ENCODE assay signal across 18 cellular contexts in genomic region chr2:36698978-36699377, GRCh38. TPM values are rescaled to one million over a fixed set of nuclear protein-coding genes. Genes with fewer than 3 reads are reported as not detected.
DNase-seq lines count a peak whose midpoint lies in the region; ATAC-seq and TF ChIP-seq lines count a peak whose summit lies in the region.
"Had no signal": no experiment of that assay in that cellular context is flagged by ENCODE, and none has a peak within 500 bp of the region (broad histone marks: within the 10 kb centered on the region; RNA-seq: fewer than 3 reads in every experiment).

No MANE protein-coding gene starts in this region.

- H3K4me3 ChIP-seq in fibroblast of mammary gland (ENCODE audit: control insufficient read depth, low read depth, low read length): no peak overlapping the region
- no peak overlapping the region for H3K4me3 ChIP-seq in naive thymus-derived CD4-positive, alpha-beta T cell (ENCODE audit: low read length)

- H3K9me3 Mint-ChIP-seq in naive thymus-derived CD4-positive, alpha-beta T cell: peaks cover 0 to 3% (median 0%) of the 10 kb centered on the region in 11 donors
- H3K9me3 Mint-ChIP-seq: HFFc6 had no signal

- intact Hi-C loops in naive thymus-derived CD4-positive, alpha-beta T cell (cut with micrococcal nuclease): loop anchor here in 1 of 2 donors (1.0 kb wide), 1 partner anchor 39 kb away; no protein-coding TSS in a partner anchor

- TF ChIP-seq CTCF in fibroblast of mammary gland (conservative IDR thresholded peaks at IDR 0.05; ENCODE audit: control insufficient read depth, insufficient read depth, low read depth, low read length): no peak

- no peaks in the 10 kb centered on the region for H3K27me3 ChIP-seq in naive thymus-derived CD4-positive, alpha-beta T cell (ENCODE audit: control insufficient read depth in 2 of 2, insufficient read depth in 2 of 2, low read length in 2 of 2)

- H3K4me1 ChIP-seq in naive thymus-derived CD4-positive, alpha-beta T cell (ENCODE audit: control insufficient read depth in 2 of 2, insufficient read depth in 2 of 2, low read length in 2 of 2): no peaks in the 10 kb centered on the region

- no peak overlapping the region for H3K4me3 Mint-ChIP-seq in naive thymus-derived CD4-positive, alpha-beta T cell
- H3K4me3 Mint-ChIP-seq: activated CD8-positive, alpha-beta T cell treated with anti-CD3 and anti-CD28 coated beads, Interleukin-2, amount 10 ng/mL, durations not matched to agents 7 days and 5 days had no signal

- ATAC-seq in naive thymus-derived CD4-positive, alpha-beta T cell: peak; percentile 67
- ATAC-seq in GM21367 (IDR thresholded peaks at IDR 0.05; ENCODE audit: unreplicated experiment): no peak
- ATAC-seq in GM19395 (IDR thresholded peaks at IDR 0.05; ENCODE audit: unreplicated experiment): no peak
- ATAC-seq: activated CD8-positive, alpha-beta T cell treated with anti-CD3 and anti-CD28 coated beads, Interleukin-2, amount 10 ng/mL, durations not matched to agents 7 days and 5 days; SK-N-SH treated with all-trans-retinoic acid at 6 μM for 48 hours had no signal

- CTCF ChIA-PET in naive thymus-derived CD4-positive, alpha-beta T cell (lab: Charles Lee): no interaction called here

- DNase-seq in GF-D8 (lab: John Stamatoyannopoulos, UW) (peak; percentile 62), OCI-M1 (lab: John Stamatoyannopoulos, UW) (peak; percentile 19), fibroblast of mammary gland (ENCODE audit: low read depth) (peak; percentile 59), NCI-H1417 (lab: John Stamatoyannopoulos, UW) (no peak), NCI-H69 (lab: John Stamatoyannopoulos, UW) (no peak)
- no peak for DNase-seq in naive thymus-derived CD4-positive, alpha-beta T cell
- DNase-seq: activated CD8-positive, alpha-beta T cell treated with anti-CD3 and anti-CD28 coated beads, Interleukin-2, amount 10 ng/mL, durations not matched to agents 7 days and 5 days; Caco-2; cerebellar nuclear complex; head of caudate nucleus; HFFc6; NCI-H1436 treated with DMSO at 0.1 percent for 48 hours; NCI-H2227 treated with DMSO at 0.1 percent for 48 hours; stimulated activated naive CD4-positive, alpha-beta T cell had no signal

- H3K36me3 ChIP-seq in naive thymus-derived CD4-positive, alpha-beta T cell (ENCODE audit: control insufficient read depth in 2 of 3, insufficient read depth in 3 of 3, low read length in 3 of 3): no peaks in the 10 kb centered on the region

- H3K36me3 Mint-ChIP-seq in naive thymus-derived CD4-positive, alpha-beta T cell: no peaks in the 10 kb centered on the region

- no peak overlapping the region for H3K27ac Mint-ChIP-seq in naive thymus-derived CD4-positive, alpha-beta T cell
- H3K27ac Mint-ChIP-seq: activated CD8-positive, alpha-beta T cell treated with anti-CD3 and anti-CD28 coated beads, Interleukin-2, amount 10 ng/mL, durations not matched to agents 7 days and 5 days; HFFc6 had no signal

- H3K4me1 Mint-ChIP-seq in naive thymus-derived CD4-positive, alpha-beta T cell: peaks cover 0 to 2% (median 0%) of the 10 kb centered on the region in 7 donors

- POLR2A ChIA-PET in naive thymus-derived CD4-positive, alpha-beta T cell (lab: Charles Lee): no interaction called here

- H3K27me3 Mint-ChIP-seq in naive thymus-derived CD4-positive, alpha-beta T cell: peaks cover 0 to 11% (median 4%) of the 10 kb centered on the region in 5 donors

- no peaks in the 10 kb centered on the region for H3K9me3 ChIP-seq in naive thymus-derived CD4-positive, alpha-beta T cell (ENCODE audit: control insufficient read depth in 2 of 3, low read length in 3 of 3)
- H3K9me3 ChIP-seq: Caco-2 had no signal

- no peak overlapping the region for H3K27ac ChIP-seq in naive thymus-derived CD4-positive, alpha-beta T cell (ENCODE audit: low read depth, low read length)

RNA-seq across cellular contexts. Expression of gene VIT, which starts 2.5 kb away (rescaled TPM):
- total RNA-seq in naive thymus-derived CD4-positive, alpha-beta T cell: not detected
- not detected for polyA plus RNA-seq in naive thymus-derived CD4-positive, alpha-beta T cell
- total RNA-seq: activated CD8-positive, alpha-beta T cell treated with anti-CD3 and anti-CD28 coated beads, Interleukin-2, amount 10 ng/mL, durations not matched to agents 7 days and 5 days; mononuclear cell had no signal

Comparison
In these comparisons a context has a peak if more than half of its experiments do, and no peak if none do; other contexts are left out.
1. DNase-seq: peak in GF-D8 (single experiment), OCI-M1 (single experiment) and fibroblast of mammary gland (single experiment); none in naive thymus-derived CD4-positive, alpha-beta T cell (0 of 9), NCI-H1417 (0 of 3) and NCI-H69 (single experiment).